In the genomic region with DNA sequence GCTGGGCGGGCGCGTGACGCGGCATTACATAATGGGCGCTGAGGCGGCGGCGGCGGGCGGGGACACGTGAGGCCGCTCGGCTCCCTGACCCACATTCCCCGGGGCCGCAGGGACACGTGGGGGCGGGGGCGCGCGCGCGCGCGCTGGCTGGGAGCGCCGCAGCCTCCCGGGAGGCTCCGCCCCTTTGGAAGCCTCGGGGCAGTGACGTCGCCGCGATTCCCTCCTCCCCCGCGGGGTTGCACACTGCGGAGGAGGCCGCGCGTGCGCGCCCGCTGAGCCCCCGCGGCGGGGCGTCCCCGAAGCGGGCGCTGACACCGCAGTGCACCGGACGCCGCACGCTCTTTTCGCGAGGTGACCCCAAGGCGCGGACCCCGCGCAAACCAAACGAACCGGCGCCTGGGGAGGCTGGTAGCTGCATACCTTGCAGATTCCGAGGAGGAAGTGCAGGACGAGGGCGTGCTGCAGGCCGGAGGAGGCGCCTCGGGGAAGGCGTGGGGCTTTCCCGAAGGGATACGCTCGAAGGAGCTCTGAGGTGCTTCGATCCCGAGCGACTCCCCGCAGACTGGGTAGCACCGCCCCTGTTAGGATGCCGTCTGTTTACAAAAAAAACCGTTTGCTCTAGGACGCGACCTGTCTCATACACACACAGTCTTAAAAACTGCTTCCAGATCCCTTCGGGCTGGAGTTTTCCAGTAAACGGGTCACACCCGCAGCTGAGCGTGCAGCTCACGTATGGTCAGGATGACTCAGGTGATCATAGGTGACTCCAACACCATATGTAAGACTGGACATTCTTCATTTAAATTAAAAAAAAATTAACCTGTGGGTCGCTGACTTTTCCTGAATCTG, we compare ENCODE assay signal across 8 cellular contexts. TPM values are rescaled to one million over a fixed set of nuclear protein-coding genes. Genes with fewer than 3 reads are reported as not detected.
A peak's percentile ranks its signal among the peaks of the same experiment; 100 is the strongest.
DNase-seq lines count a peak whose midpoint lies in the region; ATAC-seq and TF ChIP-seq lines count a peak whose summit lies in the region.

No MANE protein-coding gene starts in this region.

- H3K4me2 ChIP-seq in OCI-LY7 (ENCODE audit: low read length): peak overlapping the region; percentile 92

- peak overlapping the region; percentile 85 to 96 (median 92) for H3K4me3 Mint-ChIP-seq in IgD-negative memory B cell

- H3K9me3 Mint-ChIP-seq in IgD-negative memory B cell: no peaks in the 10 kb centered on the region

- DNase-seq in DMS53 (lab: John Stamatoyannopoulos, UW): peak; percentile 93
- peak; percentile 95 for DNase-seq in OCI-LY7 (ENCODE audit: low spot score)
- peak; percentile 98 for DNase-seq in activated T-cell treated with anti-CD3 and anti-CD28 coated beads for 48 hours (ENCODE audit: low read depth)
- no peak for DNase-seq in epithelial cell of proximal tubule (ENCODE audit: low read depth)
- DNase-seq in stimulated activated CD8-positive, alpha-beta memory T cell treated with anti-CD3 and anti-CD28 coated beads, Interleukin-4, amount 100 ng/mL, for 4 hours (ENCODE audit: low read depth in 2 of 2, low spot score in 1 of 2): peak; percentile 87 to 96

- peaks cover 0 to 2% of the 10 kb centered on the region in 2 donors for H3K27me3 ChIP-seq in mucosa of rectum (ENCODE audit: control insufficient read depth in 2 of 2, insufficient read depth in 2 of 2, low read length in 2 of 2)

- peaks cover 2% of the 10 kb centered on the region for H3K36me3 Mint-ChIP-seq in IgD-negative memory B cell

- no peaks in the 10 kb centered on the region for H3K27me3 Mint-ChIP-seq in IgD-negative memory B cell

- H3K9me3 ChIP-seq in OCI-LY7 (ENCODE audit: low read length): no peaks in the 10 kb centered on the region
- H3K9me3 ChIP-seq in mucosa of rectum (ENCODE audit: control insufficient read depth in 2 of 2, low read length in 2 of 2): no peaks in the 10 kb centered on the region

- peak overlapping the region; percentile 80 to 88 for H3K9ac ChIP-seq in mucosa of rectum (ENCODE audit: low read depth in 1 of 2, low read length in 2 of 2)

- H3K27ac ChIP-seq in OCI-LY7 (ENCODE audit: low read depth, low read length, poor library complexity, severe bottlenecking) (peak overlapping the region; percentile 54), mucosa of rectum (ENCODE audit: low read depth in 2 of 2, low read length in 2 of 2) (peak overlapping the region; percentile 87 to 91)

- POLR2A ChIA-PET in OCI-LY7 (lab: Charles Lee): interaction anchor here (0.7 to 1.5 kb wide), 4 partner anchors 11 to 29 kb away, joined by 3 to 6 read pairs (median 3); partner anchors contain the start of genes NKIRAS1 and RPL15

- H3K36me3 ChIP-seq in OCI-LY7 (ENCODE audit: insufficient read depth, low read length): no peaks in the 10 kb centered on the region
- H3K36me3 ChIP-seq in mucosa of rectum (ENCODE audit: control insufficient read depth in 2 of 2, insufficient read depth in 2 of 2, low read length in 2 of 2): no peaks in the 10 kb centered on the region

- H3K4me1 ChIP-seq in OCI-LY7 (ENCODE audit: insufficient read depth, low read length, poor library complexity, severe bottlenecking) (peaks cover 38% of the 10 kb centered on the region), mucosa of rectum (ENCODE audit: control insufficient read depth in 2 of 2, insufficient read depth in 2 of 2, low read length in 2 of 2) (peaks cover 12 to 26% of the 10 kb centered on the region in 2 donors)

- intact Hi-C loops in OCI-LY7 (cut with micrococcal nuclease; ENCODE audit: unreplicated experiment): loop anchor here (1.0 to 10.0 kb wide), 7 partner anchors 29 to 744 kb away; partner anchors contain the start of genes RPL15, UBE2E1 and UBE2E2

- peak overlapping the region; percentile 78 for H2AFZ ChIP-seq in OCI-LY7 (ENCODE audit: low read length)

- H3K4me1 Mint-ChIP-seq in IgD-negative memory B cell: peaks cover 34 to 44% (median 38%) of the 10 kb centered on the region in 3 donors

- peak overlapping the region; percentile 72 for H3K4me3 ChIP-seq in OCI-LY7 (ENCODE audit: low read depth, low read length, poor library complexity, severe bottlenecking)
- H3K4me3 ChIP-seq in epithelial cell of proximal tubule (ENCODE audit: low read depth, low read length): peak overlapping the region; percentile 82
- peak overlapping the region; percentile 71 to 85 for H3K4me3 ChIP-seq in mucosa of rectum (ENCODE audit: low read length in 2 of 2)

- H3K9me2 ChIP-seq in OCI-LY7 (ENCODE audit: insufficient read depth, low read length): no peaks in the 10 kb centered on the region

- BruUV-seq in OCI-LY7 (replicated peaks; lab: Mats Ljungman, UMichigan): no TSS peak

- CTCF ChIA-PET in OCI-LY7 (lab: Charles Lee; ENCODE audit: unreplicated experiment): interaction anchor here (0.6 kb wide), 1 partner anchor 185 kb away, joined by 3 read pairs; no protein-coding TSS in a partner anchor

- H3K27ac Mint-ChIP-seq in IgD-negative memory B cell: peak overlapping the region; percentile 95 to 97 (median 96)

- H4K20me1 ChIP-seq in OCI-LY7 (ENCODE audit: insufficient read depth, low read length): no peaks in the 10 kb centered on the region

- TF ChIP-seq CTCF in OCI-LY7 (conservative IDR thresholded peaks at IDR 0.05; ENCODE audit: low read length): no peak
- TF ChIP-seq CTCF in epithelial cell of proximal tubule (conservative IDR thresholded peaks at IDR 0.05; ENCODE audit: low read depth, low read length): no peak

- peak; percentile 75 for ATAC-seq in GM21619 (IDR thresholded peaks at IDR 0.05; ENCODE audit: unreplicated experiment)

- H3K79me2 ChIP-seq in OCI-LY7 (ENCODE audit: insufficient read depth, low read depth, low read length): peaks cover 9% of the 10 kb centered on the region; the same call in 1 of the 2 replicates

RNA-seq across cellular contexts. Expression of gene NR1D2, which starts 1.0 kb away (rescaled TPM):
- 27.3 TPM for polyA plus RNA-seq in IgD-negative memory B cell
- total RNA-seq in OCI-LY7 (2014; rRNA removed; shearing (Covaris generic)): 5.0 and 7.9 TPM in 2 replicates
- total RNA-seq in OCI-LY7 (2022): 5.7 and 8.8 TPM in 2 replicates
- 5.9 and 6.1 TPM in 2 replicates for total RNA-seq in epithelial cell of proximal tubule

RNA-seq across cellular contexts. Expression of gene RPL15, which starts 29.2 kb away (rescaled TPM):
- 4,864 TPM for polyA plus RNA-seq in IgD-negative memory B cell
- total RNA-seq in OCI-LY7 (2014; rRNA removed; shearing (Covaris generic)): 2,205 and 2,390 TPM in 2 replicates
- 2,355 and 2,716 TPM in 2 replicates for total RNA-seq in OCI-LY7 (2022)
- 1,941 and 2,849 TPM in 2 replicates for total RNA-seq in epithelial cell of proximal tubule

RNA-seq across cellular contexts. Expression of gene NKIRAS1, which starts 29.3 kb away (rescaled TPM):
- 2.8 TPM for polyA plus RNA-seq in IgD-negative memory B cell
- 4.0 and 4.1 TPM in 2 replicates for total RNA-seq in OCI-LY7 (2014; rRNA removed; shearing (Covaris generic))
- total RNA-seq in OCI-LY7 (2022) (3.7 and 4.7 TPM in 2 replicates), epithelial cell of proximal tubule (5.9 and 6.7 TPM in 2 replicates)
